9 cellular contexts compared by ENCODE assay signal in the genomic region with DNA sequence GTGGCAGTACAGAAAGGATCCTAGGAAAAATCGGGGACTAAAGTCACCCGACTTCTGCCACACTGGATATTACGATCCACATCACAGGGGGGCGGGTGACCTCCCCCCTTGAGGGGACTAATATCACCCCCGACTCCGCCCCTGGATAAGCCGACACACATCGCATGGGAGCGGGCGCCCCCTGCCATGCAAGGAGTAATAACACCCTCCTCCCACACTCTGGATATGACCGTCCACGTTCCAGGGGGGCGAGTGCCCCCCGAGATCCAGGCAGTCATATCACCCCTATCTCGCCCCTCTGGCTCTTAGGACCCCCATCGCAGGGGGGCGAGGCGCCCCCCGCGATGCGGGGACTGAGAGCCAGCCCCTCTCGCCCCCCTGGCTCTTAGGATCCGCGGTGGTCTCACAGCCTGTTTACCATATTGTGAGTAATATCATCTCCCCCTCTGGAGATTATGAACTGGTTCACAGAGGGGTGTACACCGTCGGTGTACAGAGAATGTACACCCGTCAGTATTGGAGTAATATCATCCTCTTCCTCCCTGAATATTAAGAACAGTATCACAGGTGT.
DNase-seq lines count a peak whose midpoint lies in the region; ATAC-seq and TF ChIP-seq lines count a peak whose summit lies in the region.
"Had no signal": no experiment of that assay in that cellular context is flagged by ENCODE, and none has a peak within 500 bp of the region (broad histone marks: within the 10 kb centered on the region; RNA-seq: fewer than 3 reads in every experiment).

No MANE protein-coding gene starts in this region.

- H3K4me1 ChIP-seq in right atrium auricular region (no peaks in the 10 kb centered on the region), upper lobe of right lung (no peaks in the 10 kb centered on the region)

- H3K27ac ChIP-seq in right atrium auricular region (no peak overlapping the region), upper lobe of right lung (no peak overlapping the region), brain microvascular endothelial cell (no peak overlapping the region)

- ATAC-seq in Right ventricle myocardium superior (ENCODE audit: poor library complexity) (no peak), left lobe of liver (peak; percentile 43), upper lobe of right lung (peak; percentile 79), GM19023 (IDR thresholded peaks at IDR 0.05; ENCODE audit: unreplicated experiment) (no peak)
- ATAC-seq: right cardiac atrium had no signal

- H3K36me3 ChIP-seq in right atrium auricular region (no peaks in the 10 kb centered on the region), upper lobe of right lung (no peaks in the 10 kb centered on the region), brain microvascular endothelial cell (replicated peaks) (no peaks in the 10 kb centered on the region)

- H3K27me3 ChIP-seq in right atrium auricular region (no peaks in the 10 kb centered on the region), upper lobe of right lung (no peaks in the 10 kb centered on the region), brain microvascular endothelial cell (replicated peaks) (no peaks in the 10 kb centered on the region)

- H3K9me3 ChIP-seq in right atrium auricular region (no peaks in the 10 kb centered on the region), upper lobe of right lung (no peaks in the 10 kb centered on the region)

- no peak overlapping the region for H3K4me3 ChIP-seq in right atrium auricular region
- no peak overlapping the region for H3K4me3 ChIP-seq in upper lobe of right lung
- H3K4me3 ChIP-seq in brain microvascular endothelial cell (ENCODE audit: low read depth, low read length): no peak overlapping the region

- in situ Hi-C loops in brain microvascular endothelial cell (cut with HindIII; ENCODE audit: low pct_ligation_motif_present, low sequenced_read_pairs): no loop called here

- DNase-seq in Right ventricle myocardium superior: peak; percentile 47
- DNase-seq in right atrium auricular region (ENCODE audit: low spot score): no peak
- peak; percentile 24 for DNase-seq in activated T-cell treated with anti-CD3 and anti-CD28 coated beads, Interleukin-2, amount 50 U/mL, for 1 hour
- no peak for DNase-seq in left lobe of liver (ENCODE audit: low spot score)
- peak; percentile 73 for DNase-seq in upper lobe of right lung
- no peak for DNase-seq in AG20443 (ENCODE audit: low spot score)
- no peak for DNase-seq in brain microvascular endothelial cell

- intact Hi-C loops in Right ventricle myocardium superior (cut with DNase I) (loop anchor here (10.0 kb wide), 1 partner anchor 655 kb away; no protein-coding TSS in a partner anchor), upper lobe of right lung (cut with DNase I) (no loop called here)

- TF ChIP-seq CTCF in right atrium auricular region (IDR thresholded peaks at IDR 0.05) (peak in 1 of 2 donors; percentile 53), upper lobe of right lung (IDR thresholded peaks at IDR 0.05) (peak; percentile 46), brain microvascular endothelial cell (IDR thresholded peaks at IDR 0.05; ENCODE audit: low read depth, low read length, missing control alignments) (no peak)

Comparison
In these comparisons a context has a peak if more than half of its experiments do, and no peak if none do; other contexts are left out.
1. DNase-seq: peak in Right ventricle myocardium superior (single experiment), activated T-cell treated with anti-CD3 and anti-CD28 coated beads, Interleukin-2, amount 50 U/mL, for 1 hour (single experiment) and upper lobe of right lung (single experiment); none in right atrium auricular region (single experiment), left lobe of liver (single experiment), AG20443 (single experiment) and brain microvascular endothelial cell (single experiment).
2. ATAC-seq: peak in left lobe of liver (single experiment) and upper lobe of right lung (single experiment); none in Right ventricle myocardium superior (single experiment) and GM19023 (single experiment).